ENCODE assay signal across 22 cellular contexts in genomic region chr12:110029290-110029689, GRCh38.
"Had no signal": no experiment of that assay in that cellular context is flagged by ENCODE, and none has a peak within 500 bp of the region (broad histone marks: within the 10 kb centered on the region; RNA-seq: fewer than 3 reads in every experiment).

No MANE protein-coding gene starts in this region.

- FAIRE-seq: kidney, small intestine had no signal

- ATAC-seq: effector memory CD8-positive, alpha-beta T cell; left cardiac atrium; lower lobe of right lung; natural killer cell; right cardiac atrium; upper lobe of right lung had no signal

- H3K27ac Mint-ChIP-seq: dendritic cell treated with granulocyte-macrophage colony-stimulating factor and Interleukin-4, amounts not matched to agents 40 ng/mL and 50 ng/mL, for 4 days; effector memory CD8-positive, alpha-beta T cell; memory B cell; mesothelial cell of epicardium; natural killer cell had no signal

- H3K4me3 Mint-ChIP-seq: dendritic cell treated with granulocyte-macrophage colony-stimulating factor and Interleukin-4, amounts not matched to agents 40 ng/mL and 50 ng/mL, for 4 days; effector memory CD8-positive, alpha-beta T cell; immature natural killer cell; memory B cell; mesothelial cell of epicardium; natural killer cell; neural crest cell had no signal

- DNase-seq: effector memory CD8-positive, alpha-beta T cell; esophagus squamous epithelium; foreskin fibroblast; immature natural killer cell; kidney; left cardiac atrium; left ventricle myocardium inferior; lower lobe of right lung; natural killer cell; nucleus accumbens; ovary; right cardiac atrium; small intestine; stimulated activated CD4-positive, alpha-beta T cell treated with anti-CD3 and anti-CD28 coated beads, Interleukin-12 subunit alpha, Interleukin-12 subunit beta, amount 100 ng/mL, for 4 hours; stimulated activated naive CD4-positive, alpha-beta T cell treated with Interleukin-2 at 50 U/mL for 16 hours; tibial artery; upper lobe of right lung had no signal

- H3K4me3 ChIP-seq: esophagus squamous epithelium, left ventricle myocardium inferior, lower lobe of right lung, ovary, tibial artery, upper lobe of right lung, vagina had no signal

- H3K27me3 Mint-ChIP-seq: dendritic cell treated with granulocyte-macrophage colony-stimulating factor and Interleukin-4, amounts not matched to agents 40 ng/mL and 50 ng/mL, for 4 days; effector memory CD8-positive, alpha-beta T cell; memory B cell had no signal

- H3K27me3 ChIP-seq: esophagus squamous epithelium, ovary, tibial artery, upper lobe of right lung, vagina had no signal

- H3K9me3 ChIP-seq: esophagus squamous epithelium, left ventricle myocardium inferior, lower lobe of right lung, ovary, tibial artery, upper lobe of right lung, vagina had no signal

- H3K27ac ChIP-seq: esophagus squamous epithelium, left ventricle myocardium inferior, lower lobe of right lung, ovary, tibial artery, upper lobe of right lung, vagina had no signal

- H3K36me3 ChIP-seq: ovary had no signal

- H3K4me1 ChIP-seq: vagina had no signal

- H3K4me1 Mint-ChIP-seq: immature natural killer cell, memory B cell, natural killer cell had no signal

- H3K9me3 Mint-ChIP-seq: dendritic cell treated with granulocyte-macrophage colony-stimulating factor and Interleukin-4, amounts not matched to agents 40 ng/mL and 50 ng/mL, for 4 days; effector memory CD8-positive, alpha-beta T cell; immature natural killer cell; memory B cell; mesothelial cell of epicardium; natural killer cell; neural crest cell had no signal
